8 cellular contexts compared by ENCODE assay signal in the genomic region with DNA sequence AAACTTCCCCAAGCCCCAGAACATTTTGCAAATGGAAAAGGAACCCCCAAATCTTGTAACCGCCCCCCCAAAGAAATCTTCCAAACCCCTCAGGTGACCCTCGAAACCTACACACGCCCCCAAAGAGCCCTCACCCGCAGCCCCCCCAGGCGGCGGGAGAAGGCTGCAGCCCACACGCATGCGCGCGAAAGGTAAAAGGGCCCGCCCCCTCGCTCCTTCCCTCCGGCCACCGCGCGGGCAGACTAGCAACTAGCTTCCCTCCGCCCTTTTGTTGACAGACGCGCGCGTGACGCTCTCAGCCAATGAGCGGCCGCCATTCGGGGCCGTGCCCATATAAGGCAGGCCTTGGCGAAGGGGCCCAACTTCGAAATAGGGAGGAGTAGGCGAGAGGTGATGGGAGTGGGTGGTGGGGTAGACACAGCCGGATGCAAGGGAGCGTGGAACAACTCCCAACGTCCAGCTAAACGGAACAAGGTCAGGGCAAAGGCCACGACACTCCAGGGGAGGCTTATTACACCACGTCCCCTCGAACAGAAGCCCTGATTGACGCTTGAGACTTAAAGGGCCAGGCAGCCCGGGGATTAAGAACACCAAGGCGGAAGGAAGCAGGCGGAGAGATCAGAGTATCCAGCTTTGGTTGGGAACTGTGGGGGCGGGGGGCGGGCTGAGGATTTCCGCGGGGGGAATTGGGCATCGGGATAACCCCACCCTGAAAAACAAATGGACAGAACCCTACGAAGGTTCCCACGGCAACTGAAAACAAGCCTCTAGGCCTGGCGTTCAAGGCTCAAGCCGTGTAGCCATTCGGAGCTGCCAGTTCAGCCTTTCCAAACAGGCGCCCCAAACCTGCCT. TPM values are rescaled to one million over a fixed set of nuclear protein-coding genes. Genes with fewer than 3 reads are reported as not detected.
A peak's percentile ranks its signal among the peaks of the same experiment; 100 is the strongest.
DNase-seq lines count a peak whose midpoint lies in the region; ATAC-seq and TF ChIP-seq lines count a peak whose summit lies in the region.

No MANE protein-coding gene starts in this region.

- peaks cover 12% of the 10 kb centered on the region; the same call in 1 of the 2 replicates for H3K79me2 ChIP-seq in H9 (ENCODE audit: insufficient read depth, low read length)

- H3K18ac ChIP-seq in H9 (ENCODE audit: insufficient read length, low read depth, low read length) = peak overlapping the region; percentile 100

- no peak overlapping the region for H4K8ac ChIP-seq in H9 (replicated peaks; ENCODE audit: insufficient read length, low read depth, low read length)

- H2AFZ ChIP-seq in H9 (ENCODE audit: low read length) = no peak overlapping the region

- peak overlapping the region; percentile 99 for H2BK20ac ChIP-seq in H9 (ENCODE audit: low read depth, low read length, poor library complexity, severe bottlenecking)

- peaks cover 28 to 29% of the 10 kb centered on the region in 2 experiments for H3K4me1 Mint-ChIP-seq in H9
- peaks cover 31 to 35% of the 10 kb centered on the region in 2 donors for H3K4me1 Mint-ChIP-seq in natural killer cell treated with Interleukin-12 subunit alpha and Interleukin-12 subunit beta and Interleukin-15 and Interleukin-18, amount 100 ng/mL, for 72 hours (ENCODE audit: low read depth in 2 of 2)

- H4K20me1 ChIP-seq in H9 (ENCODE audit: control insufficient read depth, insufficient read depth, insufficient read length) = no peaks in the 10 kb centered on the region

- peak; percentile 99 to 100 for ATAC-seq in natural killer cell treated with Interleukin-12 subunit alpha and Interleukin-12 subunit beta and Interleukin-15 and Interleukin-18, amount 100 ng/mL, for 72 hours

- TF ChIP-seq CTCF in H9 (conservative IDR thresholded peaks at IDR 0.05) (no peak; the same call in 2 of the 3 replicates), fibroblast of the aortic adventitia (IDR thresholded peaks at IDR 0.05; ENCODE audit: insufficient read depth, low read length) (peak; percentile 34)

- H2BK15ac ChIP-seq in H9 (ENCODE audit: low read depth, low read length) = peak overlapping the region; percentile 5; the same call in 1 of the 2 replicates

- H3K9me3 Mint-ChIP-seq in H9 = no peaks in the 10 kb centered on the region
- no peaks in the 10 kb centered on the region for H3K9me3 Mint-ChIP-seq in natural killer cell treated with Interleukin-12 subunit alpha and Interleukin-12 subunit beta and Interleukin-15 and Interleukin-18, amount 100 ng/mL, for 72 hours

- peak overlapping the region; percentile 92 for H2BK120ac ChIP-seq in H9 (ENCODE audit: low read depth, low read length, poor library complexity, severe bottlenecking)

- peak overlapping the region; percentile 96; the same call in 1 of the 2 replicates for H3K4ac ChIP-seq in H9 (ENCODE audit: low read depth, low read length)

- H3K23me2 ChIP-seq in H9 (ENCODE audit: insufficient read length, low read depth, low read length, poor library complexity, severe bottlenecking) = peaks cover 14% of the 10 kb centered on the region

- peak overlapping the region; percentile 87 to 99 (median 97) for H3K27ac Mint-ChIP-seq in H9
- peak overlapping the region; percentile 89 to 91 for H3K27ac Mint-ChIP-seq in natural killer cell treated with Interleukin-12 subunit alpha and Interleukin-12 subunit beta and Interleukin-15 and Interleukin-18, amount 100 ng/mL, for 72 hours

- peak overlapping the region; percentile 68 for H3K4me3 ChIP-seq in MG63
- H3K4me3 ChIP-seq in fibroblast of the aortic adventitia (ENCODE audit: low read depth, low read length) = peak overlapping the region; percentile 88

- H3K4me2 ChIP-seq in H9 (ENCODE audit: insufficient read depth, insufficient read length, low read length) = peak overlapping the region; percentile 100

- no peak overlapping the region for H4K5ac ChIP-seq in H9 (ENCODE audit: insufficient read length, low read depth, low read length)

- no peak overlapping the region for H2AK5ac ChIP-seq in H9 (ENCODE audit: insufficient read length, low read length)

- no peak overlapping the region for H3K23ac ChIP-seq in H9 (ENCODE audit: insufficient read length, low read depth, low read length)

- peak overlapping the region; percentile 60 for H2BK12ac ChIP-seq in H9 (ENCODE audit: insufficient read length, low read depth, low read length)

- DNase-seq in ELR (ENCODE audit: low read depth) = peak; percentile 98
- DNase-seq in H9 = peak; percentile 100
- peak; percentile 100 for DNase-seq in MG63
- peak; percentile 97 to 98 for DNase-seq in SHP77 (lab: John Stamatoyannopoulos, UW)
- DNase-seq in activated gamma-delta T cell (lab: John Stamatoyannopoulos, UW) = peak; percentile 98
- peak; percentile 98 for DNase-seq in fibroblast of the aortic adventitia (ENCODE audit: low read depth)
- peak; percentile 99 for DNase-seq in natural killer cell treated with Interleukin-12 subunit alpha and Interleukin-12 subunit beta and Interleukin-15 and Interleukin-18, amount 100 ng/mL, for 72 hours (ENCODE audit: low spot score)
- DNase-seq in stimulated activated naive CD4-positive, alpha-beta T cell treated with Interleukin-2 at 50 U/mL for 16 hours (lab: John Stamatoyannopoulos, UW) = peak; percentile 97

- H3K36me3 ChIP-seq in MG63 = peaks cover 32% of the 10 kb centered on the region

- H3K27ac ChIP-seq in H9 (ENCODE audit: insufficient read length, low read depth, low read length) = peak overlapping the region; percentile 74

- peak overlapping the region; percentile 99; the same call in 1 of the 2 replicates for H3K14ac ChIP-seq in H9 (ENCODE audit: insufficient read depth, low read length)

- H3K27me3 Mint-ChIP-seq in H9 (ENCODE audit: low read depth) = no peaks in the 10 kb centered on the region
- no peaks in the 10 kb centered on the region for H3K27me3 Mint-ChIP-seq in natural killer cell treated with Interleukin-12 subunit alpha and Interleukin-12 subunit beta and Interleukin-15 and Interleukin-18, amount 100 ng/mL, for 72 hours

- H3K27me3 ChIP-seq in H9 (ENCODE audit: insufficient read depth, low read length) (no peaks in the 10 kb centered on the region), MG63 (no peaks in the 10 kb centered on the region)

- no peak overlapping the region for H3K56ac ChIP-seq in H9 (ENCODE audit: insufficient read length, low read depth, low read length)

- peaks cover 15 to 29% (median 25%) of the 10 kb centered on the region in 3 experiments; a peak in 6 of 7 replicates for H3K36me3 Mint-ChIP-seq in H9 (ENCODE audit: insufficient read depth in 1 of 3, low read depth in 3 of 3)
- H3K36me3 Mint-ChIP-seq in natural killer cell treated with Interleukin-12 subunit alpha and Interleukin-12 subunit beta and Interleukin-15 and Interleukin-18, amount 100 ng/mL, for 72 hours = no peaks in the 10 kb centered on the region

- H3K4me3 Mint-ChIP-seq in H9 = peak overlapping the region; percentile 91 to 96
- H3K4me3 Mint-ChIP-seq in natural killer cell treated with Interleukin-12 subunit alpha and Interleukin-12 subunit beta and Interleukin-15 and Interleukin-18, amount 100 ng/mL, for 72 hours = peak overlapping the region; percentile 87

- no peak overlapping the region for H4K91ac ChIP-seq in H9 (ENCODE audit: insufficient read length, low read depth, low read length)

- H3K9me3 ChIP-seq in H9 (ENCODE audit: control insufficient read depth, low read depth, low read length) (no peaks in the 10 kb centered on the region), MG63 (peaks cover 2% of the 10 kb centered on the region; the same call in 1 of the 2 replicates)

- WGBS in H9 (ENCODE audit: extremely low coverage, insufficient read length, low lambda C conversion rate) = no CpG with 5 or more reads among the region's 51 CpGs

- H3K79me1 ChIP-seq in H9 (ENCODE audit: insufficient read depth, low read depth, low read length, poor library complexity, severe bottlenecking) = peaks cover 3% of the 10 kb centered on the region

- no peaks in the 10 kb centered on the region for H3K4me1 ChIP-seq in H9 (ENCODE audit: insufficient read depth, low read length)

- peak overlapping the region; percentile 97 for H3T11ph ChIP-seq in H9 (ENCODE audit: low read length)

- H3K9ac ChIP-seq in H9 (ENCODE audit: extremely low read depth, insufficient read length, low read length) = peak overlapping the region; percentile 99

- peak overlapping the region; percentile 94 for H2BK5ac ChIP-seq in H9 (ENCODE audit: insufficient read length, low read length)

RNA-seq across cellular contexts. Expression of a gene that starts 13.3 kb away (rescaled TPM):
- 43.6 and 43.9 TPM in 2 replicates for total RNA-seq in H9 (2021)
- total RNA-seq in MG63 (2014; rRNA removed; shearing (Covaris generic); ENCODE audit: low replicate concordance) = 4.3 and 12.3 TPM in 2 replicates
- total RNA-seq in fibroblast of the aortic adventitia (ENCODE audit: low replicate concordance) = 6.6 and 6.8 TPM in 2 replicates
- 10 to 100 TPM; 36.9 to 53.8 TPM for total RNA-seq in natural killer cell treated with Interleukin-12 subunit alpha and Interleukin-12 subunit beta and Interleukin-15 and Interleukin-18, amount 100 ng/mL, for 72 hours

RNA-seq across cellular contexts. Expression of a gene that starts 15.9 kb away (rescaled TPM):
- 0.07 TPM in 1 of 2 replicates, not detected in the other for total RNA-seq in H9 (2021)
- total RNA-seq in MG63 (2014; rRNA removed; shearing (Covaris generic); ENCODE audit: low replicate concordance) = 0.99 TPM in 1 of 2 replicates, not detected in the other
- total RNA-seq in fibroblast of the aortic adventitia (ENCODE audit: low replicate concordance) = not detected in 2 replicates
- total RNA-seq in natural killer cell treated with Interleukin-12 subunit alpha and Interleukin-12 subunit beta and Interleukin-15 and Interleukin-18, amount 100 ng/mL, for 72 hours = not detected

RNA-seq across cellular contexts. Expression of a gene that starts 24.9 kb away (rescaled TPM):
- total RNA-seq in H9 (2021) (13.7 and 14.1 TPM in 2 replicates), fibroblast of the aortic adventitia (ENCODE audit: low replicate concordance) (3.3 and 8.0 TPM in 2 replicates)
- total RNA-seq in MG63 (2014; rRNA removed; shearing (Covaris generic); ENCODE audit: low replicate concordance) = 19.7 and 37.9 TPM in 2 replicates
- total RNA-seq in natural killer cell treated with Interleukin-12 subunit alpha and Interleukin-12 subunit beta and Interleukin-15 and Interleukin-18, amount 100 ng/mL, for 72 hours = 10 to 100 TPM in 1 of 2 donors, 1 to 10 TPM in 1; 8.4 to 22.7 TPM

RNA-seq across cellular contexts. Expression of a gene that starts 25.6 kb away (rescaled TPM):
- total RNA-seq in H9 (2021) (793 and 808 TPM in 2 replicates), fibroblast of the aortic adventitia (ENCODE audit: low replicate concordance) (303 and 325 TPM in 2 replicates)
- total RNA-seq in MG63 (2014; rRNA removed; shearing (Covaris generic); ENCODE audit: low replicate concordance) = 488 and 700 TPM in 2 replicates
- 100 to 1,000 TPM; 389 to 427 TPM for total RNA-seq in natural killer cell treated with Interleukin-12 subunit alpha and Interleukin-12 subunit beta and Interleukin-15 and Interleukin-18, amount 100 ng/mL, for 72 hours

RNA-seq across cellular contexts. Expression of a gene that starts 49.3 kb away (rescaled TPM):
- total RNA-seq in H9 (2021) (0.55 and 0.61 TPM in 2 replicates), fibroblast of the aortic adventitia (ENCODE audit: low replicate concordance) (0.57 TPM in 1 of 2 replicates, not detected in the other)
- total RNA-seq in MG63 (2014; rRNA removed; shearing (Covaris generic); ENCODE audit: low replicate concordance) = not detected in 2 replicates
- 10 to 100 TPM; 29.0 to 74.0 TPM for total RNA-seq in natural killer cell treated with Interleukin-12 subunit alpha and Interleukin-12 subunit beta and Interleukin-15 and Interleukin-18, amount 100 ng/mL, for 72 hours

Comparison
In these comparisons a context has a peak if more than half of its experiments do, and no peak if none do; other contexts are left out.
1. Peak in every context shown above with its lines: DNase-seq, ATAC-seq, H3K4me3 ChIP-seq and H3K27ac ChIP-seq.